ENCODE assay signal across 9 cellular contexts in genomic region chr9:129182625-129183494, GRCh38. TPM values are rescaled to one million over a fixed set of nuclear protein-coding genes. Genes with fewer than 3 reads are reported as not detected.
A peak's percentile ranks its signal among the peaks of the same experiment; 100 is the strongest.
DNase-seq lines count a peak whose midpoint lies in the region; ATAC-seq, FAIRE-seq and TF ChIP-seq lines count a peak whose summit lies in the region.
"Had no signal": no experiment of that assay in that cellular context is flagged by ENCODE, and none has a peak within 500 bp of the region (broad histone marks: within the 10 kb centered on the region; RNA-seq: fewer than 3 reads in every experiment).

No MANE protein-coding gene starts in this region.

- TF ChIP-seq POLR2A in endothelial cell of umbilical vein (IDR thresholded peaks at IDR 0.05; ENCODE audit: low read depth, low read length) (no peak), GM18505 (IDR thresholded peaks at IDR 0.05; ENCODE audit: borderline replicate concordance, extremely low read depth, insufficient read depth, insufficient read length) (no peak)

- peaks cover 7% of the 10 kb centered on the region for H3K4me1 ChIP-seq in OCI-LY1 (ENCODE audit: insufficient read depth, low read length, severe bottlenecking)
- H3K4me1 ChIP-seq in endothelial cell of umbilical vein (ENCODE audit: control insufficient read depth, extremely low read depth, insufficient read depth, low read length): peaks cover 5% of the 10 kb centered on the region
- H3K4me1 ChIP-seq in neuronal stem cell (ENCODE audit: control insufficient read depth in 2 of 2, insufficient read depth in 1 of 2, low read depth in 1 of 2, low read length in 2 of 2): peaks cover 21 to 29% of the 10 kb centered on the region in 2 donors

- H3K27ac ChIP-seq in OCI-LY1 (ENCODE audit: low read depth, low read length, poor library complexity, severe bottlenecking) (no peak overlapping the region), endothelial cell of umbilical vein (ENCODE audit: insufficient read depth, low read depth, low read length) (no peak overlapping the region), neuronal stem cell (replicated peaks; ENCODE audit: low read length) (no peak overlapping the region)

- peak; percentile 12 for FAIRE-seq in endothelial cell of umbilical vein (lab: Jason Lieb, UNC)

- no peaks in the 10 kb centered on the region for H3F3A ChIP-seq in OCI-LY1 (ENCODE audit: insufficient read depth, low read length)

- H4K20me1 ChIP-seq in OCI-LY1 (ENCODE audit: insufficient read depth, low read length): no peaks in the 10 kb centered on the region
- H4K20me1 ChIP-seq in endothelial cell of umbilical vein (replicated peaks; ENCODE audit: control insufficient read depth, extremely low read depth, insufficient read depth, low read length): no peaks in the 10 kb centered on the region

- H3K4me2 ChIP-seq in OCI-LY1 (ENCODE audit: low read length): no peak overlapping the region
- no peak overlapping the region for H3K4me2 ChIP-seq in endothelial cell of umbilical vein (ENCODE audit: insufficient read depth, low read length)
- H3K4me2 ChIP-seq in neuronal stem cell (ENCODE audit: insufficient read depth, low read length, poor library complexity, severe bottlenecking): no peak overlapping the region

- H2BK5ac ChIP-seq in neuronal stem cell (ENCODE audit: low read length): no peak overlapping the region

- no peak overlapping the region for H3K9ac ChIP-seq in OCI-LY1 (ENCODE audit: low read length)
- H3K9ac ChIP-seq in endothelial cell of umbilical vein (replicated peaks; ENCODE audit: extremely low read depth, insufficient read depth, low read length): no peak overlapping the region
- no peak overlapping the region for H3K9ac ChIP-seq in neuronal stem cell (ENCODE audit: low read depth, low read length, poor library complexity)

- H2BK12ac ChIP-seq in neuronal stem cell (ENCODE audit: low read length): no peak overlapping the region

- H2AFZ ChIP-seq in OCI-LY1 (ENCODE audit: low read length) (no peak overlapping the region), endothelial cell of umbilical vein (ENCODE audit: low read depth, low read length) (no peak overlapping the region), neuronal stem cell (ENCODE audit: low read length) (no peak overlapping the region)

- H3K27me3 ChIP-seq in OCI-LY1 (ENCODE audit: insufficient read depth, low read length): peaks cover 8% of the 10 kb centered on the region
- no peaks in the 10 kb centered on the region for H3K27me3 ChIP-seq in endothelial cell of umbilical vein (ENCODE audit: control insufficient read depth in 2 of 2, insufficient read depth in 2 of 2, low read length in 2 of 2)
- H3K27me3 ChIP-seq in neuronal stem cell (ENCODE audit: control insufficient read depth in 3 of 3, insufficient read depth in 3 of 3, low read depth in 1 of 3, low read length in 3 of 3): peaks cover 0 to 12% (median 5%) of the 10 kb centered on the region in 3 experiments

- H3K18ac ChIP-seq in neuronal stem cell (ENCODE audit: low read length): peak overlapping the region; percentile 66

- POLR2A ChIA-PET in endothelial cell of umbilical vein (lab: Charles Lee): no interaction called here

- H3K4me3 ChIP-seq in GM12875 (ENCODE audit: low read depth, low read length): no peak overlapping the region
- no peak overlapping the region for H3K4me3 ChIP-seq in OCI-LY1 (ENCODE audit: low read depth, low read length, poor library complexity, severe bottlenecking)
- no peak overlapping the region for H3K4me3 ChIP-seq in endothelial cell of umbilical vein (replicated peaks in 1 of 3; ENCODE audit: insufficient read depth in 1 of 3, low read depth in 1 of 3, low read length in 3 of 3)
- H3K4me3 ChIP-seq in neuronal stem cell (ENCODE audit: low read length in 2 of 2): no peak overlapping the region

- DNase-seq in endothelial cell of umbilical vein (ENCODE audit: low read depth, low spot score) (no peak), neuronal stem cell (ENCODE audit: low spot score) (no peak), DMS79 (lab: John Stamatoyannopoulos, UW) (no peak), NCI-H526 treated with DMSO at 0.1 percent for 48 hours (lab: John Stamatoyannopoulos, UW) (no peak)
- DNase-seq: stimulated activated CD4-positive, alpha-beta T cell treated with anti-CD3 and anti-CD28 coated beads, Interleukin-15, amount 100 ng/mL, for 24 hours had no signal

- dilution Hi-C loops in endothelial cell of umbilical vein (cut with MboI; ENCODE audit: extremely low pct_ligation_motif_present, low sequenced_read_pairs): no loop called here

- H3K9me1 ChIP-seq in endothelial cell of umbilical vein (replicated peaks; ENCODE audit: control insufficient read depth, extremely low read depth, insufficient read depth, low read length): no peaks in the 10 kb centered on the region

- H2BK15ac ChIP-seq in neuronal stem cell (ENCODE audit: low read length): no peak overlapping the region

- H3K4ac ChIP-seq in neuronal stem cell (ENCODE audit: low read length): no peak overlapping the region

- H3K36me3 ChIP-seq in OCI-LY1 (ENCODE audit: insufficient read depth, low read length) (no peaks in the 10 kb centered on the region; the same call in 1 of the 2 replicates), endothelial cell of umbilical vein (ENCODE audit: control insufficient read depth in 2 of 2, extremely low read depth in 1 of 2, insufficient read depth in 2 of 2, low read length in 2 of 2) (no peaks in the 10 kb centered on the region), neuronal stem cell (replicated peaks in 1 of 2; ENCODE audit: control insufficient read depth in 2 of 2, insufficient read depth in 2 of 2, low read length in 2 of 2) (no peaks in the 10 kb centered on the region)

- TF ChIP-seq CTCF in GM12875 (IDR thresholded peaks at IDR 0.05; ENCODE audit: borderline replicate concordance, insufficient read depth, low read depth, low read length): peak; percentile 25; the same call in 1 of the 2 replicates
- peak; percentile 34; the same call in 1 of the 2 replicates for TF ChIP-seq CTCF in OCI-LY1 (IDR thresholded peaks at IDR 0.05; ENCODE audit: low read length)
- TF ChIP-seq CTCF in endothelial cell of umbilical vein (IDR thresholded peaks at IDR 0.05; ENCODE audit: extremely low read depth in 1 of 2, insufficient read depth in 1 of 2, low read depth in 1 of 2, low read length in 2 of 2): peak in 1 of 2 donors; percentile 47

- no peak overlapping the region for H3K14ac ChIP-seq in neuronal stem cell (ENCODE audit: low read length)

- intact Hi-C loops in endothelial cell of umbilical vein (cut with micrococcal nuclease): no loop called here

- H4K91ac ChIP-seq in neuronal stem cell (ENCODE audit: low read depth, low read length, poor library complexity): no peak overlapping the region

- H2BK120ac ChIP-seq in neuronal stem cell (ENCODE audit: low read depth, low read length): no peak overlapping the region

- CTCF ChIA-PET in endothelial cell of umbilical vein (lab: Charles Lee): interaction anchor here (0.8 to 2.6 kb wide), 6 partner anchors 8 to 426 kb away, joined by 3 to 8 read pairs (median 4); no protein-coding TSS in a partner anchor

- H3K79me2 ChIP-seq in OCI-LY1 (ENCODE audit: insufficient read depth, low read length): no peaks in the 10 kb centered on the region
- peaks cover 1% of the 10 kb centered on the region for H3K79me2 ChIP-seq in endothelial cell of umbilical vein (ENCODE audit: control insufficient read depth, insufficient read depth, low read length)

- H3K23ac ChIP-seq in neuronal stem cell (ENCODE audit: low read depth, low read length, poor library complexity): no peak overlapping the region

- peaks cover 6% of the 10 kb centered on the region; the same call in 1 of the 2 replicates for H3K9me3 ChIP-seq in OCI-LY1 (ENCODE audit: low read length)
- H3K9me3 ChIP-seq in endothelial cell of umbilical vein (replicated peaks; ENCODE audit: control insufficient read depth, insufficient read depth, low read length): no peaks in the 10 kb centered on the region
- peaks cover 3 to 4% of the 10 kb centered on the region in 2 donors for H3K9me3 ChIP-seq in neuronal stem cell (replicated peaks in 1 of 2; ENCODE audit: control insufficient read depth in 2 of 2, insufficient read depth in 1 of 2, low read depth in 1 of 2, low read length in 2 of 2)

- H3K79me1 ChIP-seq in neuronal stem cell (ENCODE audit: low read depth, low read length): no peaks in the 10 kb centered on the region

- H4K8ac ChIP-seq in neuronal stem cell (ENCODE audit: low read depth, low read length): no peak overlapping the region

- peak overlapping the region; percentile 16 for H2AK5ac ChIP-seq in neuronal stem cell (ENCODE audit: low read depth, low read length)

- H3K9me2 ChIP-seq in OCI-LY1 (ENCODE audit: low read depth, low read length): no peaks in the 10 kb centered on the region

- WGBS in neuronal stem cell (ENCODE audit: extremely low coverage in 2 of 2, insufficient read length in 2 of 2, insufficient replicate concordance in 1 of 2), 2 donors: no CpG with 5 or more reads among the region's 20 CpGs

- BruUV-seq in endothelial cell of umbilical vein (replicated peaks; lab: Mats Ljungman, UMichigan): no TSS peak

- ATAC-seq in HG03108 (IDR thresholded peaks at IDR 0.05; ENCODE audit: unreplicated experiment): no peak
- ATAC-seq in GM18505 (IDR thresholded peaks at IDR 0.05; ENCODE audit: unreplicated experiment): no peak

TF ChIP-seq in endothelial cell of umbilical vein, 7 proteins besides CTCF, POLR2A, EP300 and RAD21:
- no peak for TF ChIP-seq EZH2 (IDR thresholded peaks at IDR 0.05; ENCODE audit: borderline replicate concordance, low read depth, low read length, severe bottlenecking)
- TF ChIP-seq JUN (IDR thresholded peaks at IDR 0.05; ENCODE audit: borderline replicate concordance, insufficient read depth, insufficient read length, low read depth): no peak
- TF ChIP-seq MYC (IDR thresholded peaks at IDR 0.05; ENCODE audit: low read depth, low read length): no peak

RNA-seq across cellular contexts. Expression of gene IER5L, which starts 4.8 kb away (rescaled TPM):
- total RNA-seq in endothelial cell of umbilical vein: 12.3 and 13.3 TPM in 2 replicates
- 5.3 and 9.2 TPM in 2 replicates for polyA plus RNA-seq in endothelial cell of umbilical vein
- 1.2 and 2.4 TPM in 2 replicates for polyA plus RNA-seq in endothelial cell of umbilical vein (2011; cell fraction: cytosol; rRNA removed)
- polyA plus RNA-seq in endothelial cell of umbilical vein (2011; cell fraction: nucleus; rRNA removed): 1.7 and 1.8 TPM in 2 replicates
- 1.8 and 3.9 TPM in 2 replicates for polyA plus RNA-seq in endothelial cell of umbilical vein (2012)
- 2.7 and 3.1 TPM in 2 replicates for polyA minus RNA-seq in endothelial cell of umbilical vein
- 51.2 TPM for polyA minus RNA-seq in endothelial cell of umbilical vein (2011; cell fraction: cytosol; rRNA and poly(A)+ RNA removed)
- 1.6 and 5.1 TPM in 2 replicates for polyA minus RNA-seq in endothelial cell of umbilical vein (2011; cell fraction: nucleus; rRNA and poly(A)+ RNA removed)
- 15.9 TPM for polyA plus RNA-seq in neuronal stem cell (2013, experiment 1 of 2)
- polyA plus RNA-seq in neuronal stem cell (2013, experiment 2 of 2): 15.2 TPM
